In the genomic region with DNA sequence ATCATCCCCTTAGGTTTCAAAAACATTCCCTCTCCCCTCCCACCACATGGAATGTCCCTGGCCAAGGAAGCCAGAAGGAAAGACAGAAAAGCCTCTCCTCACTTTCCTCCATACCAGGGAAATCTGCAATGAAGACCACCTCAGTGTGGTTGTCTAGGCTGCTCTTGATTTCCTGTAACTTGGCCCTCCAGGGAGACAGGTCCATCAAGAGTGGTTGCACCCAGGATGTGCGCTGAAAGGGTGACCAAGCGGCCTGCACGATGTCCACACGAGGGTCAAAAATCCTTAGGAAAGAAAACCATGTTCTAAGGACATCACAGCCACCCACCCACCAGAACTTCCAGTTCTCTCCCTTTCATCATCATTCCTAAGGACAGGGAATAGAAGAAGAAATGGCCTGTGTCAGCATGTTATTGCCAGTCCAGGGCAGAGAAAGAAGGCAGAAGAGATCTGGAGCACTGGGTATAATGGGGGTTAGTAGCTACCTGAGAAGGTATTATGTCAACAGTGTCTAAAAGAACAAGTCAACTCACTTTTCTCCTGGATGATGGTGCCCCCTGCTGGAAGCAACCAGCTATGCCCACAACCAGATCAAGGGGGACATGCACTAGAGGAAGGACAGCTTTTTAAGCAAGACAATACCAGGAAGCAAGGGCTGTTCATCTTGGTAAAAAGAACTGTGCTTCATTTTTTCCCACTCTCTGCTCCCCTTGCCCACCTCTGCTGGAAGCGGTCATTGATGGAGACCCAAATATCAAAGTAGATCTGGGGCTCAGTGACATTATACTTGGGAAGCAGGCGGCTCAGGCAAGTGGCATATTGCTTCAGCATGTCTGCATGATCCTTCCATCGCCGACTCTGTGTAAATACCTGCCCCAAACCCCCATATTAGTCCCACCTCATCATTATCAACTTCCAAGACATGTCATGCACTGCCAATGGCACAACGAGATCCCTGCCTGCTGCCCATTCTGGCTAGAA, we compare ENCODE assay signal across 8 cellular contexts. TPM values are rescaled to one million over a fixed set of nuclear protein-coding genes. Genes with fewer than 3 reads are reported as not detected.
DNase-seq lines count a peak whose midpoint lies in the region; ATAC-seq and TF ChIP-seq lines count a peak whose summit lies in the region.

No MANE protein-coding gene starts in this region.

- H3F3A ChIP-seq in GM23248 (ENCODE audit: insufficient read depth) (peaks cover 49% of the 10 kb centered on the region), SU-DHL-6 (ENCODE audit: insufficient read depth) (peaks cover 21% of the 10 kb centered on the region)

- H3K4me3 ChIP-seq in GM23248: no peak overlapping the region
- no peak overlapping the region for H3K4me3 ChIP-seq in SU-DHL-6 (ENCODE audit: insufficient read depth, low read length, poor library complexity, severe bottlenecking)
- no peak overlapping the region for H3K4me3 ChIP-seq in prostate gland
- no peak overlapping the region for H3K4me3 ChIP-seq in aorta (ENCODE audit: low read length in 2 of 2)

- H4K20me1 ChIP-seq in GM23248 (ENCODE audit: insufficient read depth) (no peaks in the 10 kb centered on the region), SU-DHL-6 (ENCODE audit: low read depth, low read length) (no peaks in the 10 kb centered on the region)

- DNase-seq in DMS114 treated with DMSO at 0.1 percent for 48 hours (lab: John Stamatoyannopoulos, UW; ENCODE audit: unreplicated experiment): peak; percentile 58
- peak; percentile 67 for DNase-seq in GM23248
- peak; percentile 62 for DNase-seq in NCI-H1105 treated with DMSO at 0.1 percent for 48 hours (lab: John Stamatoyannopoulos, UW)
- peak; percentile 76 to 88 for DNase-seq in activated naive CD4-positive, alpha-beta T cell treated with anti-CD3 and anti-CD28 coated beads, Interleukin-2, amount 50 U/mL, for 72 hours (ENCODE audit: low spot score in 2 of 2)
- DNase-seq in Right ventricle myocardium inferior (ENCODE audit: missing footprints): peak; percentile 76
- peak; percentile 88 for DNase-seq in prostate gland (ENCODE audit: low spot score)
- DNase-seq in aorta: peak; percentile 84 to 90

- no peak overlapping the region for H3K4me2 ChIP-seq in GM23248 (ENCODE audit: unreplicated experiment)
- no peak overlapping the region for H3K4me2 ChIP-seq in SU-DHL-6 (ENCODE audit: low read depth, low read length, poor library complexity, severe bottlenecking)

- no peak overlapping the region for H3K27ac ChIP-seq in GM23248
- no peak overlapping the region for H3K27ac ChIP-seq in SU-DHL-6 (ENCODE audit: low read depth, low read length)
- peak overlapping the region in 1 of 2 donors; percentile 4 for H3K27ac ChIP-seq in prostate gland
- H3K27ac ChIP-seq in aorta (ENCODE audit: low read depth in 1 of 2, low read length in 2 of 2): no peak overlapping the region

- no peaks in the 10 kb centered on the region for H3K36me3 Mint-ChIP-seq in activated naive CD4-positive, alpha-beta T cell treated with anti-CD3 and anti-CD28 coated beads, Interleukin-2, amount 50 U/mL, for 72 hours

- no peaks in the 10 kb centered on the region for H3K9me2 ChIP-seq in GM23248 (ENCODE audit: insufficient read depth)
- H3K9me2 ChIP-seq in SU-DHL-6 (replicated peaks; ENCODE audit: insufficient read depth, low read length): no peaks in the 10 kb centered on the region

- in situ Hi-C loops in GM23248 (cut with MboI): no loop called here

- H3K79me2 ChIP-seq in GM23248 (ENCODE audit: insufficient read depth): peaks cover 27% of the 10 kb centered on the region
- H3K79me2 ChIP-seq in SU-DHL-6 (ENCODE audit: insufficient read depth, low read length): no peaks in the 10 kb centered on the region

- TF ChIP-seq POLR2A in prostate gland (IDR thresholded peaks at IDR 0.05): no peak

- H3K27ac Mint-ChIP-seq in activated naive CD4-positive, alpha-beta T cell treated with anti-CD3 and anti-CD28 coated beads, Interleukin-2, amount 50 U/mL, for 72 hours: peak overlapping the region in 1 of 2 donors; percentile 18

- H3K27me3 ChIP-seq in GM23248 (replicated peaks; ENCODE audit: insufficient read depth) (no peaks in the 10 kb centered on the region), SU-DHL-6 (ENCODE audit: low read length) (no peaks in the 10 kb centered on the region), prostate gland (replicated peaks; ENCODE audit: insufficient read depth) (no peaks in the 10 kb centered on the region), aorta (ENCODE audit: control insufficient read depth in 1 of 2, insufficient read depth in 2 of 2, low read length in 1 of 2) (no peaks in the 10 kb centered on the region)

- no peak overlapping the region for H2AFZ ChIP-seq in GM23248
- H2AFZ ChIP-seq in SU-DHL-6 (ENCODE audit: low read depth, low read length, severe bottlenecking): no peak overlapping the region

- H3K9ac ChIP-seq in GM23248: no peak overlapping the region
- H3K9ac ChIP-seq in SU-DHL-6 (ENCODE audit: low read length): no peak overlapping the region

- WGBS in GM23248 (ENCODE audit: low coverage in 1 of 2, low lambda C conversion rate in 2 of 2, missing lambda C conversion rate in 2 of 2), 2 experiments: 62 to 64% methylated on average over 9 of the region's 9 CpGs
- 65% methylated on average over 9 of the region's 9 CpGs for WGBS in prostate gland
- WGBS in aorta, 2 donors: 71 to 73% methylated on average over 9 of the region's 9 CpGs

- H3K36me3 ChIP-seq in GM23248 (ENCODE audit: low read depth): peaks cover 16% of the 10 kb centered on the region
- no peaks in the 10 kb centered on the region for H3K36me3 ChIP-seq in SU-DHL-6 (ENCODE audit: low read length)
- peaks cover 0 to 17% of the 10 kb centered on the region in 2 donors for H3K36me3 ChIP-seq in prostate gland
- H3K36me3 ChIP-seq in aorta (ENCODE audit: control insufficient read depth in 1 of 2, insufficient read depth in 2 of 2, low read length in 1 of 2): peaks cover 12 to 13% of the 10 kb centered on the region in 2 donors

- peaks cover 24% of the 10 kb centered on the region for H3K4me1 ChIP-seq in GM23248 (ENCODE audit: insufficient read depth)
- H3K4me1 ChIP-seq in prostate gland (replicated peaks): no peaks in the 10 kb centered on the region
- no peaks in the 10 kb centered on the region for H3K4me1 ChIP-seq in aorta (ENCODE audit: control insufficient read depth in 1 of 2, insufficient read depth in 2 of 2, low read length in 2 of 2)

- H3K9me3 ChIP-seq in GM23248 (ENCODE audit: low read depth) (no peaks in the 10 kb centered on the region), SU-DHL-6 (ENCODE audit: insufficient read depth, low read length) (no peaks in the 10 kb centered on the region), prostate gland (no peaks in the 10 kb centered on the region), aorta (ENCODE audit: control insufficient read depth, low read length) (no peaks in the 10 kb centered on the region)

- ATAC-seq in activated naive CD4-positive, alpha-beta T cell treated with anti-CD3 and anti-CD28 coated beads, Interleukin-2, amount 50 U/mL, for 72 hours: peak; percentile 52 to 76
- peak; percentile 67 for ATAC-seq in Right ventricle myocardium inferior
- peak; percentile 77 for ATAC-seq in aorta (ENCODE audit: low FRiP score)

- TF ChIP-seq CTCF in SU-DHL-6 (IDR thresholded peaks at IDR 0.05; ENCODE audit: insufficient read depth, low read length, poor library complexity, severe bottlenecking) (peak; percentile 85), prostate gland (IDR thresholded peaks at IDR 0.05) (peak; percentile 80 to 96 (median 95))

- no peaks in the 10 kb centered on the region for H3K9me3 Mint-ChIP-seq in activated naive CD4-positive, alpha-beta T cell treated with anti-CD3 and anti-CD28 coated beads, Interleukin-2, amount 50 U/mL, for 72 hours

- intact Hi-C loops in Right ventricle myocardium inferior (cut with DNase I) (loop anchor here (1.0 kb wide), 1 partner anchor 132 kb away; no protein-coding TSS in a partner anchor), prostate gland (cut with DNase I) (loop anchor here (2.0 kb wide), 1 partner anchor 131 kb away; no protein-coding TSS in a partner anchor), aorta (cut with DNase I) (loop anchor here (1.0 kb wide), 2 partner anchors 131 to 132 kb away; no protein-coding TSS in a partner anchor)

RNA-seq across cellular contexts. Expression of a gene that starts 9.3 kb away (rescaled TPM):
- total RNA-seq in GM23248 (2014; rRNA removed; shearing (Covaris generic)): 74.7 and 81.3 TPM in 2 replicates
- polyA plus RNA-seq in GM23248 (2016; fragmentation: Nextera tagmentation; extraction: Ambion mirVana): 62.7 and 65.4 TPM in 2 replicates
- total RNA-seq in activated naive CD4-positive, alpha-beta T cell treated with anti-CD3 and anti-CD28 coated beads, Interleukin-2, amount 50 U/mL, for 72 hours: 10 to 100 TPM; 21.2 to 21.5 TPM
- total RNA-seq in Right ventricle myocardium inferior: 26.9 TPM
- total RNA-seq in prostate gland: 10 to 100 TPM; 17.8 to 52.7 TPM
- 10 to 100 TPM; 30.3 to 48.3 TPM for total RNA-seq in aorta
- 10 to 100 TPM; 15.5 to 18.6 TPM for polyA plus RNA-seq in aorta

RNA-seq across cellular contexts. Expression of a gene that starts 13.0 kb away (rescaled TPM):
- 104 and 125 TPM in 2 replicates for total RNA-seq in GM23248 (2014; rRNA removed; shearing (Covaris generic))
- polyA plus RNA-seq in GM23248 (2016; fragmentation: Nextera tagmentation; extraction: Ambion mirVana) (193 and 217 TPM in 2 replicates), aorta (100 to 1,000 TPM in 1 of 2 donors, 10 to 100 TPM in 1; 48.8 to 167 TPM)
- total RNA-seq in activated naive CD4-positive, alpha-beta T cell treated with anti-CD3 and anti-CD28 coated beads, Interleukin-2, amount 50 U/mL, for 72 hours: 100 to 1,000 TPM; 271 to 281 TPM
- total RNA-seq in Right ventricle myocardium inferior (118 TPM), prostate gland (100 to 1,000 TPM; 103 to 134 TPM), aorta (100 to 1,000 TPM; 193 to 397 TPM)

RNA-seq across cellular contexts. Expression of a gene that starts 25.4 kb away (rescaled TPM):
- total RNA-seq in GM23248 (2014; rRNA removed; shearing (Covaris generic)): 1.7 TPM in 1 of 2 replicates, not detected in the other
- polyA plus RNA-seq in GM23248 (2016; fragmentation: Nextera tagmentation; extraction: Ambion mirVana) (1.0 and 1.2 TPM in 2 replicates), aorta (100 to 1,000 TPM in 1 of 2 donors, 10 to 100 TPM in 1; 23.9 to 256 TPM)
- total RNA-seq in activated naive CD4-positive, alpha-beta T cell treated with anti-CD3 and anti-CD28 coated beads, Interleukin-2, amount 50 U/mL, for 72 hours: 100 to 1,000 TPM; 119 to 135 TPM
- total RNA-seq in Right ventricle myocardium inferior (26.1 TPM), prostate gland (100 to 1,000 TPM in 1 of 2 donors, 10 to 100 TPM in 1; 44.4 to 108 TPM), aorta (10 to 100 TPM; 40.5 to 43.5 TPM)

RNA-seq across cellular contexts. Expression of a gene that starts 32.2 kb away (rescaled TPM):
- total RNA-seq in GM23248 (2014; rRNA removed; shearing (Covaris generic)): 50.3 and 59.0 TPM in 2 replicates
- polyA plus RNA-seq in GM23248 (2016; fragmentation: Nextera tagmentation; extraction: Ambion mirVana) (287 and 289 TPM in 2 replicates), aorta (100 to 1,000 TPM; 180 to 186 TPM)
- total RNA-seq in activated naive CD4-positive, alpha-beta T cell treated with anti-CD3 and anti-CD28 coated beads, Interleukin-2, amount 50 U/mL, for 72 hours: 10 to 100 TPM; 50.6 to 68.0 TPM
- total RNA-seq in Right ventricle myocardium inferior (62.1 TPM), prostate gland (10 to 100 TPM in 1 of 2 donors, 1 to 10 TPM in 1; 8.4 to 27.0 TPM), aorta (10 to 100 TPM; 60.3 to 83.8 TPM)

RNA-seq across cellular contexts. Expression of a gene that starts 43.6 kb away (rescaled TPM):
- 159 and 178 TPM in 2 replicates for total RNA-seq in GM23248 (2014; rRNA removed; shearing (Covaris generic))
- polyA plus RNA-seq in GM23248 (2016; fragmentation: Nextera tagmentation; extraction: Ambion mirVana) (294 and 308 TPM in 2 replicates), aorta (100 to 1,000 TPM; 148 to 203 TPM)
- total RNA-seq in activated naive CD4-positive, alpha-beta T cell treated with anti-CD3 and anti-CD28 coated beads, Interleukin-2, amount 50 U/mL, for 72 hours: 100 to 1,000 TPM; 128 to 163 TPM
- total RNA-seq in Right ventricle myocardium inferior (87.8 TPM), prostate gland (100 to 1,000 TPM; 161 to 201 TPM), aorta (10 to 100 TPM; 76.0 to 98.5 TPM)
